In the genomic region with DNA sequence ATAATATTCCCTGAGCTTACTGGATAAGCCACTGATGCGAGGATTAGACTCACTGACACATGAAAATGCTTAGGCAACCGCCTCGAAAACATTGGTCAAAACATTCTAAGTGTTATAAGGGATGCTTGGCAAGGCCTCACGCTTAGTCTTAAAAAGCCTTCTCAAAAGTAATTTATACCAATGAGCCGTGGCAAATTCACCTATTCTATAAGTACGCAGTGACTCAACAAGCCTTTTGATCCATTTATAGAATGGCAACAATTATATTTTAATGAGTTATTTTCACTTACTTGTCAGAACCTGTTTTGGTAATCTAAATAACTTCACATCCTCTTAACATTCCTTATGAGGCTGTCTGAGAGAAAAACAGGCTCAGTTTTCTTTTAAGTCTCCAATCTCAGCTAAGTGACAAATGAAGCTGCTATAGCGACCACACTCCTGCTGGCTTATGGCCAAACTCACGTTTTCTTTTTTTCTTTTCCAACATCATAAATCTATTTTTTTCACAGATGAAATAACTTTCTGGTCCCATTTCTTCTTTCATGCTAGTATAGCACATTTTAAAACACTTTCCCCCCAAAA, we compare ENCODE assay signal across 9 cellular contexts.
A peak's percentile ranks its signal among the peaks of the same experiment; 100 is the strongest.
DNase-seq lines count a peak whose midpoint lies in the region; ATAC-seq and TF ChIP-seq lines count a peak whose summit lies in the region.
"Had no signal": no experiment of that assay in that cellular context is flagged by ENCODE, and none has a peak within 500 bp of the region (broad histone marks: within the 10 kb centered on the region; RNA-seq: fewer than 3 reads in every experiment).

No MANE protein-coding gene starts in this region.

- H2AFZ ChIP-seq in SU-DHL-6 (ENCODE audit: low read depth, low read length, severe bottlenecking), result no peak overlapping the region

- peak; percentile 55 for DNase-seq in NCI-H1105 treated with DMSO at 0.1 percent for 48 hours (lab: John Stamatoyannopoulos, UW)
- DNase-seq in NCI-H1105 (lab: John Stamatoyannopoulos, UW), result no peak
- DNase-seq in foreskin keratinocyte, result peak; percentile 74 to 83
- no peak for DNase-seq in NCI-H524 treated with DMSO at 0.1 percent for 48 hours (lab: John Stamatoyannopoulos, UW)
- no peak for DNase-seq in GM13977 (ENCODE audit: low spot score)
- DNase-seq: substantia nigra had no signal

- TF ChIP-seq CTCF in SU-DHL-6 (IDR thresholded peaks at IDR 0.05; ENCODE audit: insufficient read depth, low read length, poor library complexity, severe bottlenecking) (no peak), foreskin keratinocyte (conservative IDR thresholded peaks at IDR 0.05) (no peak), GM13977 (IDR thresholded peaks at IDR 0.05; ENCODE audit: extremely low read depth, insufficient read depth, missing control alignments) (no peak)

- peak overlapping the region; percentile 92 for H3K27ac ChIP-seq in SU-DHL-6 (ENCODE audit: low read depth, low read length)
- peak overlapping the region; percentile 70 for H3K27ac ChIP-seq in foreskin keratinocyte
- H3K27ac ChIP-seq in skeletal muscle tissue (ENCODE audit: low read depth, low read length), result peak overlapping the region; percentile 74

- H3K36me3 ChIP-seq in SU-DHL-6 (ENCODE audit: low read length) (no peaks in the 10 kb centered on the region), skeletal muscle tissue (ENCODE audit: control insufficient read depth in 3 of 3, insufficient read depth in 3 of 3, low read length in 3 of 3) (no peaks in the 10 kb centered on the region)

- peaks cover 52% of the 10 kb centered on the region for H3K79me2 ChIP-seq in SU-DHL-6 (ENCODE audit: insufficient read depth, low read length)

- H3K4me3 ChIP-seq in SU-DHL-6 (ENCODE audit: insufficient read depth, low read length, poor library complexity, severe bottlenecking), result peak overlapping the region; percentile 53
- H3K4me3 ChIP-seq in skeletal muscle tissue (ENCODE audit: low read length in 3 of 3), result peak overlapping the region in 1 of 3 donors; percentile 73

- H3K9me3 ChIP-seq in SU-DHL-6 (ENCODE audit: insufficient read depth, low read length) (no peaks in the 10 kb centered on the region), skeletal muscle tissue (ENCODE audit: control insufficient read depth in 3 of 3, low read length in 3 of 3) (no peaks in the 10 kb centered on the region)

- H3K9me2 ChIP-seq in SU-DHL-6 (replicated peaks; ENCODE audit: insufficient read depth, low read length), result no peaks in the 10 kb centered on the region

- H3K4me1 ChIP-seq in foreskin keratinocyte, result peaks cover 22% of the 10 kb centered on the region
- peaks cover 9 to 19% (median 18%) of the 10 kb centered on the region in 3 donors for H3K4me1 ChIP-seq in skeletal muscle tissue (ENCODE audit: control insufficient read depth in 3 of 3, insufficient read depth in 3 of 3, low read length in 3 of 3)

- peaks cover 19% of the 10 kb centered on the region for H3F3A ChIP-seq in SU-DHL-6 (ENCODE audit: insufficient read depth)

- 0 out of 2 replicates have a peak, but pooled peaks cover 11% of the 10 kb centered on the region for H4K20me1 ChIP-seq in SU-DHL-6 (ENCODE audit: low read depth, low read length)

- H3K9ac ChIP-seq in SU-DHL-6 (ENCODE audit: low read length) (peak overlapping the region; percentile 52), skeletal muscle tissue (ENCODE audit: low read depth in 1 of 3, low read length in 3 of 3) (peak overlapping the region in 2 of 3 donors; percentile 37 to 51)

- peak overlapping the region; percentile 70 for H3K4me2 ChIP-seq in SU-DHL-6 (ENCODE audit: low read depth, low read length, poor library complexity, severe bottlenecking)

- H3K27me3 ChIP-seq in SU-DHL-6 (ENCODE audit: low read length), result no peaks in the 10 kb centered on the region
- no peaks in the 10 kb centered on the region for H3K27me3 ChIP-seq in foreskin keratinocyte
- no peaks in the 10 kb centered on the region for H3K27me3 ChIP-seq in skeletal muscle tissue (ENCODE audit: control insufficient read depth in 3 of 3, insufficient read depth in 3 of 3, low read length in 3 of 3)

- in situ Hi-C loops in GM13977 (cut with MboI; ENCODE audit: low pct_unique_long_range_greater_than_20kb, low sequenced_read_pairs, unreplicated experiment), result no loop called here

- peak; percentile 51 for ATAC-seq in foreskin keratinocyte
- ATAC-seq in GM21737 (IDR thresholded peaks at IDR 0.05; ENCODE audit: unreplicated experiment), result no peak

Comparison
In these comparisons a context has a peak if more than half of its experiments do, and no peak if none do; other contexts are left out.
1. DNase-seq: peak in NCI-H1105 treated with DMSO at 0.1 percent for 48 hours (single experiment) and foreskin keratinocyte (2 of 2); none in NCI-H1105 (single experiment), NCI-H524 treated with DMSO at 0.1 percent for 48 hours (single experiment) and GM13977 (single experiment).
2. Peak in every context shown above with its lines, with median percentiles within 50 percentile points of each other: H3K27ac ChIP-seq.